Comparison of ENCODE assay signal across 16 cellular contexts in the genomic region with DNA sequence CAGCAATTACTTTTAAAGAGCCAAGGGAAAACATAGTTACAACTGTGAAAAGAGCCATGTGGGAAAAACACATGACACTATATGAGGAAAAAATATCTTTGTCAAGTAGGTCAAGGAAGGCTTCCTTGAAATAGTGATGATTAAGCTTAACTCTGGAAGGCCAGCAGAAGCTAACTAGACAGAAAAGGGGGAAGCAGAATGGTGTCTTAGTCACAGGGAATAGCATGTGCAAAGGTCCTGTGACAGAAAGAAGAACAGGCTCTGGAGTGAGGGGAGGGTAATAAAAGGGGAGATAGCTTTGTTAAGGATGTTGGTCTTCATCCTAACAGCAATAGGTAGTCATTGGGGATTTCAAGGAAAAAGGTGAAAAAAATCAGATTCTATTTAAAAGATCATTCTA.
DNase-seq lines count a peak whose midpoint lies in the region; ATAC-seq and TF ChIP-seq lines count a peak whose summit lies in the region.
"Had no signal": no experiment of that assay in that cellular context is flagged by ENCODE, and none has a peak within 500 bp of the region (broad histone marks: within the 10 kb centered on the region; RNA-seq: fewer than 3 reads in every experiment).

No MANE protein-coding gene starts in this region.

- H3K27me3 Mint-ChIP-seq in activated naive CD4-positive, alpha-beta T cell treated with anti-CD3 and anti-CD28 coated beads, Interleukin-2, amount 10 ng/mL, durations not matched to agents 7 days and 5 days: no peaks in the 10 kb centered on the region
- H3K27me3 Mint-ChIP-seq in T-helper 17 cell (no peaks in the 10 kb centered on the region), immature natural killer cell (ENCODE audit: low read depth in 3 of 3) (no peaks in the 10 kb centered on the region), type B pancreatic cell (no peaks in the 10 kb centered on the region)
- H3K27me3 Mint-ChIP-seq in stimulated activated naive B cell treated with anti-CD40 and anti-IgM and Interleukin-4, amounts not matched to agents 10 μg/mL and 1 μg/mL and 100 μg/mL, for 72 hours: no peaks in the 10 kb centered on the region

- no peaks in the 10 kb centered on the region for H3K9me3 ChIP-seq in T-helper 17 cell (ENCODE audit: control insufficient read depth, low read length, poor library complexity, severe bottlenecking)
- H3K9me3 ChIP-seq: gastrocnemius medialis, prostate gland, stomach had no signal

- no peak overlapping the region for H3K4me3 Mint-ChIP-seq in activated naive CD4-positive, alpha-beta T cell treated with anti-CD3 and anti-CD28 coated beads, Interleukin-2, amount 10 ng/mL, durations not matched to agents 7 days and 5 days
- H3K4me3 Mint-ChIP-seq in T-helper 17 cell (no peak overlapping the region), immature natural killer cell (peak overlapping the region in 2 of 5 donors; percentile 8 to 22), type B pancreatic cell (no peak overlapping the region)
- peak overlapping the region in 1 of 2 donors; percentile 5 for H3K4me3 Mint-ChIP-seq in stimulated activated naive B cell treated with anti-CD40 and anti-IgM and Interleukin-4, amounts not matched to agents 10 μg/mL and 1 μg/mL and 100 μg/mL, for 72 hours
- H3K4me3 Mint-ChIP-seq: nephron had no signal

- no peaks in the 10 kb centered on the region for H3K27me3 ChIP-seq in H7 (ENCODE audit: control insufficient read depth, insufficient read depth, low read length)
- H3K27me3 ChIP-seq: gastrocnemius medialis, stomach had no signal

- H3K9me3 Mint-ChIP-seq in activated naive CD4-positive, alpha-beta T cell treated with anti-CD3 and anti-CD28 coated beads, Interleukin-2, amount 10 ng/mL, durations not matched to agents 7 days and 5 days: peaks cover 4% of the 10 kb centered on the region
- H3K9me3 Mint-ChIP-seq in immature natural killer cell (no peaks in the 10 kb centered on the region), type B pancreatic cell (no peaks in the 10 kb centered on the region)
- peaks cover 5 to 8% of the 10 kb centered on the region in 2 donors for H3K9me3 Mint-ChIP-seq in stimulated activated naive B cell treated with anti-CD40 and anti-IgM and Interleukin-4, amounts not matched to agents 10 μg/mL and 1 μg/mL and 100 μg/mL, for 72 hours
- H3K9me3 Mint-ChIP-seq: nephron had no signal

- H3K4me1 Mint-ChIP-seq in activated naive CD4-positive, alpha-beta T cell treated with anti-CD3 and anti-CD28 coated beads, Interleukin-2, amount 10 ng/mL, durations not matched to agents 7 days and 5 days: peaks cover 46% of the 10 kb centered on the region
- H3K4me1 Mint-ChIP-seq in T-helper 17 cell (peaks cover 54% of the 10 kb centered on the region), immature natural killer cell (peaks cover 73 to 76% of the 10 kb centered on the region in 2 donors), type B pancreatic cell (ENCODE audit: unreplicated experiment) (peaks cover 20% of the 10 kb centered on the region)
- peaks cover 38 to 52% of the 10 kb centered on the region in 2 donors for H3K4me1 Mint-ChIP-seq in stimulated activated naive B cell treated with anti-CD40 and anti-IgM and Interleukin-4, amounts not matched to agents 10 μg/mL and 1 μg/mL and 100 μg/mL, for 72 hours
- H3K4me1 Mint-ChIP-seq: nephron had no signal

- no peak for DNase-seq in activated naive CD4-positive, alpha-beta T cell treated with anti-CD3 and anti-CD28 coated beads, Interleukin-2, amount 10 ng/mL, durations not matched to agents 7 days and 5 days
- no peak for DNase-seq in activated naive CD4-positive, alpha-beta T cell treated with anti-CD3 and anti-CD28 coated beads, Interleukin-2, amount 50 U/mL, for 16 hours
- DNase-seq in T-helper 17 cell: no peak
- no peak for DNase-seq in immature natural killer cell
- DNase-seq in stimulated activated naive B cell treated with anti-CD40 and anti-IgM and Interleukin-4, amounts not matched to agents 10 μg/mL and 1 μg/mL and 100 μg/mL, for 72 hours: no peak
- no peak for DNase-seq in H7
- no peak for DNase-seq in amygdala (lab: John Stamatoyannopoulos, UW)
- DNase-seq in type B pancreatic cell (ENCODE audit: extremely low spot score, unreplicated experiment): no peak
- DNase-seq: gastrocnemius medialis; NCI-H446; stimulated activated CD4-positive, alpha-beta T cell treated with anti-CD3 and anti-CD28 coated beads, Interleukin-12 subunit alpha, Interleukin-12 subunit beta, amount 100 ng/mL, for 4 hours; stomach had no signal

- CTCF ChIA-PET in activated naive CD4-positive, alpha-beta T cell treated with anti-CD3 and anti-CD28 coated beads, Interleukin-2, amount 10 ng/mL, durations not matched to agents 7 days and 5 days (lab: Charles Lee): interaction anchor here (0.9 kb wide), 1 partner anchor 47 kb away, joined by 3 read pairs; no protein-coding TSS in a partner anchor

- H3K36me3 ChIP-seq in H7 (replicated peaks; ENCODE audit: control insufficient read depth, insufficient read depth, low read length): no peaks in the 10 kb centered on the region
- H3K36me3 ChIP-seq: gastrocnemius medialis, prostate gland had no signal

- no peak overlapping the region for H3K4me3 ChIP-seq in H7 (ENCODE audit: insufficient read depth, low read depth, low read length)
- H3K4me3 ChIP-seq: gastrocnemius medialis, GM12878, prostate gland, stomach had no signal

- no peak for ATAC-seq in T-helper 17 cell
- ATAC-seq in stimulated activated naive B cell treated with anti-CD40 and anti-IgM and Interleukin-4, amounts not matched to agents 10 μg/mL and 1 μg/mL and 100 μg/mL, for 72 hours (replicated peaks): no peak
- ATAC-seq: gastrocnemius medialis, GM12878, Right ventricle myocardium inferior had no signal

- no peak for TF ChIP-seq CTCF in type B pancreatic cell (conservative IDR thresholded peaks at IDR 0.05)

- H3K27ac Mint-ChIP-seq in activated naive CD4-positive, alpha-beta T cell treated with anti-CD3 and anti-CD28 coated beads, Interleukin-2, amount 10 ng/mL, durations not matched to agents 7 days and 5 days: peak overlapping the region; percentile 35
- H3K27ac Mint-ChIP-seq in T-helper 17 cell (peak overlapping the region; percentile 66), immature natural killer cell (peak overlapping the region; percentile 32 to 83 (median 74)), type B pancreatic cell (no peak overlapping the region)
- peak overlapping the region; percentile 59 for H3K27ac Mint-ChIP-seq in stimulated activated naive B cell treated with anti-CD40 and anti-IgM and Interleukin-4, amounts not matched to agents 10 μg/mL and 1 μg/mL and 100 μg/mL, for 72 hours
- H3K27ac Mint-ChIP-seq: nephron had no signal

- H3K36me3 Mint-ChIP-seq in activated naive CD4-positive, alpha-beta T cell treated with anti-CD3 and anti-CD28 coated beads, Interleukin-2, amount 10 ng/mL, durations not matched to agents 7 days and 5 days: peaks cover 67% of the 10 kb centered on the region
- peaks cover 27% of the 10 kb centered on the region for H3K36me3 Mint-ChIP-seq in T-helper 17 cell (ENCODE audit: low read depth)
- H3K36me3 Mint-ChIP-seq in immature natural killer cell: peaks cover 21 to 45% (median 37%) of the 10 kb centered on the region in 3 donors
- peaks cover 60 to 69% of the 10 kb centered on the region in 2 donors for H3K36me3 Mint-ChIP-seq in stimulated activated naive B cell treated with anti-CD40 and anti-IgM and Interleukin-4, amounts not matched to agents 10 μg/mL and 1 μg/mL and 100 μg/mL, for 72 hours
- no peaks in the 10 kb centered on the region for H3K36me3 Mint-ChIP-seq in type B pancreatic cell
